ENCODE assay signal across 21 cellular contexts in genomic region chr16:69145658-69146057, GRCh38. TPM values are rescaled to one million over a fixed set of nuclear protein-coding genes. Genes with fewer than 3 reads are reported as not detected.
DNase-seq lines count a peak whose midpoint lies in the region; ATAC-seq and TF ChIP-seq lines count a peak whose summit lies in the region.
"Had no signal": no experiment of that assay in that cellular context is flagged by ENCODE, and none has a peak within 500 bp of the region (broad histone marks: within the 10 kb centered on the region; RNA-seq: fewer than 3 reads in every experiment).

No MANE protein-coding gene starts in this region.

- no peaks in the 10 kb centered on the region for H3K4me1 Mint-ChIP-seq in activated CD8-positive, alpha-beta T cell treated with anti-CD3 and anti-CD28 coated beads, Interleukin-2, amount 10 ng/mL, durations not matched to agents 7 days and 5 days (ENCODE audit: low read depth)

- intact Hi-C loops in IMR-90 (cut with micrococcal nuclease) (no loop called here), esophagus muscularis mucosa (cut with DNase I) (no loop called here)

- H2AK9ac ChIP-seq in IMR-90 (replicated peaks; ENCODE audit: low read depth, low read length, poor library complexity) = no peak overlapping the region

- H3K27ac Mint-ChIP-seq in activated CD8-positive, alpha-beta T cell treated with anti-CD3 and anti-CD28 coated beads, Interleukin-2, amount 10 ng/mL, durations not matched to agents 7 days and 5 days = no peak overlapping the region

- H3K27me3 Mint-ChIP-seq in activated CD8-positive, alpha-beta T cell treated with anti-CD3 and anti-CD28 coated beads, Interleukin-2, amount 10 ng/mL, durations not matched to agents 7 days and 5 days (ENCODE audit: low read depth) = no peaks in the 10 kb centered on the region

- H2BK120ac ChIP-seq in IMR-90 (ENCODE audit: low read depth, low read length) = no peak overlapping the region

- H3K4me2 ChIP-seq in IMR-90 (ENCODE audit: low read depth, low read length) = no peak overlapping the region
- H3K4me2 ChIP-seq: BLaER1 had no signal

- TF ChIP-seq POLR2A in IMR-90 (IDR thresholded peaks at IDR 0.05; ENCODE audit: low read depth, low read length) (no peak), esophagus muscularis mucosa (IDR thresholded peaks at IDR 0.05; ENCODE audit: low read depth) (no peak)

- H2BK20ac ChIP-seq in IMR-90 (ENCODE audit: low read depth, low read length) = no peak overlapping the region

- H4K8ac ChIP-seq in IMR-90 (ENCODE audit: low read depth in 2 of 2, low read length in 2 of 2) = no peak overlapping the region

- H3K4me3 ChIP-seq in IMR-90 (ENCODE audit: insufficient read depth, low read depth, low read length) (no peak overlapping the region), subcutaneous abdominal adipose tissue (ENCODE audit: low read depth in 1 of 5, low read length in 5 of 5) (no peak overlapping the region), esophagus muscularis mucosa (no peak overlapping the region)
- H3K4me3 ChIP-seq: BLaER1, GM12878, mucosa of descending colon, vagina had no signal

- H3K4ac ChIP-seq in IMR-90 (ENCODE audit: low read depth, low read length) = no peak overlapping the region

- peak; percentile 17 for DNase-seq in IMR-90
- DNase-seq in amniotic epithelial cell (ENCODE audit: low read depth) = peak; percentile 92
- DNase-seq in iris pigment epithelial cell (ENCODE audit: low read depth) = peak; percentile 61
- DNase-seq in esophagus muscularis mucosa (ENCODE audit: extremely low spot score) = no peak
- no peak for DNase-seq in activated CD8-positive, alpha-beta T cell treated with anti-CD3 and anti-CD28 coated beads, Interleukin-2, amount 10 ng/mL, durations not matched to agents 7 days and 5 days
- DNase-seq: central memory CD4-positive, alpha-beta T cell; effector memory CD4-positive, alpha-beta T cell; GF-D8; HCEC 1CT; KBM-7; mucosa of descending colon; NCI-H526; retina; SIG-M5; stimulated activated naive CD8-positive, alpha-beta T cell treated with anti-CD3 and anti-CD28 coated beads, Interleukin-15, Interleukin-2, amounts not matched to agents 100 U/mL and 50 U/mL, for 24 hours; T-helper 1 cell had no signal

- no peaks in the 10 kb centered on the region for H3K9me3 Mint-ChIP-seq in activated CD8-positive, alpha-beta T cell treated with anti-CD3 and anti-CD28 coated beads, Interleukin-2, amount 10 ng/mL, durations not matched to agents 7 days and 5 days (ENCODE audit: insufficient read depth)

- no peak overlapping the region for H3K23ac ChIP-seq in IMR-90 (ENCODE audit: low read depth, low read length)

- H3K27ac ChIP-seq in IMR-90 (ENCODE audit: insufficient read depth, low read length) (peak overlapping the region; percentile 75; the same call in 1 of the 2 replicates), subcutaneous abdominal adipose tissue (ENCODE audit: low read depth, low read length) (peak overlapping the region; percentile 84), esophagus muscularis mucosa (replicated peaks in 1 of 4) (no peak overlapping the region)
- H3K27ac ChIP-seq: BLaER1, vagina had no signal

- H4K20me1 ChIP-seq in IMR-90 (ENCODE audit: insufficient read depth, low read length) = peaks cover 5% of the 10 kb centered on the region; the same call in 1 of the 2 replicates

- H3K9me1 ChIP-seq in IMR-90 (ENCODE audit: insufficient read depth, low read length) = no peaks in the 10 kb centered on the region

- in situ Hi-C loops in IMR-90 (cut with MboI; ENCODE audit: low sequenced_read_pairs) = no loop called here

- H3K4me1 ChIP-seq in IMR-90 (ENCODE audit: control insufficient read depth, insufficient read depth, low read length) (peaks cover 2% of the 10 kb centered on the region; the same call in 1 of the 2 replicates), subcutaneous abdominal adipose tissue (ENCODE audit: control insufficient read depth in 5 of 5, insufficient read depth in 5 of 5, low read length in 5 of 5) (peaks cover 0 to 23% (median 14%) of the 10 kb centered on the region in 5 donors), esophagus muscularis mucosa (no peaks in the 10 kb centered on the region)
- H3K4me1 ChIP-seq: BLaER1, vagina had no signal

- CTCF ChIA-PET in IMR-90 (lab: Yijun Ruan, JAX) = no interaction called here
- CTCF ChIA-PET in activated CD8-positive, alpha-beta T cell treated with anti-CD3 and anti-CD28 coated beads, Interleukin-2, amount 10 ng/mL, durations not matched to agents 7 days and 5 days (lab: Charles Lee) = interaction anchor here (1.0 kb wide), 1 partner anchor 140 kb away, joined by 3 read pairs; no protein-coding TSS in a partner anchor

- no peak overlapping the region for H4K5ac ChIP-seq in IMR-90 (ENCODE audit: low read depth, low read length)

- POLR2A ChIA-PET in IMR-90 (lab: Charles Lee; ENCODE audit: unreplicated experiment) = no interaction called here
- POLR2A ChIA-PET in activated CD8-positive, alpha-beta T cell treated with anti-CD3 and anti-CD28 coated beads, Interleukin-2, amount 10 ng/mL, durations not matched to agents 7 days and 5 days (lab: Charles Lee) = interaction anchor here (1.3 kb wide), 1 partner anchor 13 kb away, joined by 6 read pairs; the partner anchor contains the start of genes CHTF8 and UTP4

- no peak overlapping the region for H4K91ac ChIP-seq in IMR-90 (ENCODE audit: insufficient read depth, low read depth, low read length)

- H3K36me3 ChIP-seq in IMR-90 (ENCODE audit: control insufficient read depth, insufficient read depth, low read length) = peaks cover 35% of the 10 kb centered on the region
- H3K36me3 ChIP-seq in subcutaneous abdominal adipose tissue (ENCODE audit: control insufficient read depth in 5 of 5, insufficient read depth in 5 of 5, low read length in 5 of 5) = peaks cover 5 to 44% (median 31%) of the 10 kb centered on the region in 5 donors
- H3K36me3 ChIP-seq in esophagus muscularis mucosa = peaks cover 41 to 90% (median 75%) of the 10 kb centered on the region in 4 donors

- TF ChIP-seq CTCF in IMR-90 (conservative IDR thresholded peaks at IDR 0.05; ENCODE audit: low read depth, low read length) = no peak
- TF ChIP-seq CTCF in esophagus muscularis mucosa (IDR thresholded peaks at IDR 0.05) = no peak

- dilution Hi-C loops in IMR-90 (cut with HindIII; ENCODE audit: low sequenced_read_pairs, unreplicated experiment) = no loop called here

- H3K36me3 Mint-ChIP-seq in activated CD8-positive, alpha-beta T cell treated with anti-CD3 and anti-CD28 coated beads, Interleukin-2, amount 10 ng/mL, durations not matched to agents 7 days and 5 days (ENCODE audit: low read depth) = peaks cover 49% of the 10 kb centered on the region

- no peak overlapping the region for H3K56ac ChIP-seq in IMR-90 (ENCODE audit: extremely low read depth, insufficient read depth, low read length)

- H3K4me3 Mint-ChIP-seq in activated CD8-positive, alpha-beta T cell treated with anti-CD3 and anti-CD28 coated beads, Interleukin-2, amount 10 ng/mL, durations not matched to agents 7 days and 5 days = no peak overlapping the region

- H2BK5ac ChIP-seq in IMR-90 (ENCODE audit: low read depth, low read length, poor library complexity, severe bottlenecking) = no peak overlapping the region

- H3K79me1 ChIP-seq in IMR-90 (ENCODE audit: low read depth in 1 of 2, low read length in 2 of 2) = peaks cover 11 to 13% of the 10 kb centered on the region in 2 experiments

- no TSS peak for BruUV-seq in IMR-90 (replicated peaks; lab: Mats Ljungman, UMichigan)

- H3K9me3 ChIP-seq in IMR-90 (ENCODE audit: control insufficient read depth, insufficient read depth, low read length) (no peaks in the 10 kb centered on the region), subcutaneous abdominal adipose tissue (ENCODE audit: control insufficient read depth in 5 of 5, low read length in 5 of 5) (no peaks in the 10 kb centered on the region), esophagus muscularis mucosa (no peaks in the 10 kb centered on the region)
- H3K9me3 ChIP-seq: BLaER1, mucosa of descending colon, vagina had no signal

- no peak overlapping the region for H2BK15ac ChIP-seq in IMR-90 (ENCODE audit: low read depth, low read length)

- no peaks in the 10 kb centered on the region for H3K27me3 ChIP-seq in IMR-90 (ENCODE audit: control insufficient read depth, insufficient read depth, low read length)
- H3K27me3 ChIP-seq in subcutaneous abdominal adipose tissue (ENCODE audit: control insufficient read depth in 5 of 5, insufficient read depth in 4 of 5, low read length in 5 of 5) = no peaks in the 10 kb centered on the region
- no peaks in the 10 kb centered on the region for H3K27me3 ChIP-seq in esophagus muscularis mucosa
- H3K27me3 ChIP-seq: BLaER1, vagina had no signal

- TF ChIP-seq RAD21 in IMR-90 (IDR thresholded peaks at IDR 0.05; ENCODE audit: low read length) = no peak

- WGBS in IMR-90 (ENCODE audit: extremely low coverage in 2 of 2, insufficient read length in 1 of 2), 2 experiments = 83% methylated on average over 1 of the region's 4 CpGs; no CpG with 5 or more reads in 1 of the 2 experiments
- 84% methylated on average over 4 of the region's 4 CpGs for WGBS in esophagus muscularis mucosa

- H3K9ac ChIP-seq in IMR-90 (ENCODE audit: low read depth, low read length) = no peak overlapping the region
- H3K9ac ChIP-seq in subcutaneous abdominal adipose tissue (ENCODE audit: low read length in 5 of 5) = peak overlapping the region in 1 of 5 donors; percentile 55
- H3K9ac ChIP-seq: BLaER1 had no signal

- no peak overlapping the region for H2AFZ ChIP-seq in IMR-90 (replicated peaks; ENCODE audit: low read length, poor library complexity)

- ATAC-seq in IMR-90 (ENCODE audit: low read depth) (peak; percentile 42), HG02840 (IDR thresholded peaks at IDR 0.05; ENCODE audit: low FRiP score, unreplicated experiment) (no peak)
- ATAC-seq in activated CD8-positive, alpha-beta T cell treated with anti-CD3 and anti-CD28 coated beads, Interleukin-2, amount 10 ng/mL, durations not matched to agents 7 days and 5 days = no peak
- ATAC-seq: GM12878; mucosa of descending colon; stimulated activated naive CD8-positive, alpha-beta T cell treated with anti-CD3 and anti-CD28 coated beads, Interleukin-15, Interleukin-2, amounts not matched to agents 100 U/mL and 50 U/mL, for 24 hours had no signal

- TF ChIP-seq EP300 in esophagus muscularis mucosa (IDR thresholded peaks at IDR 0.05) = no peak

- no peak overlapping the region for H3K14ac ChIP-seq in IMR-90 (replicated peaks; ENCODE audit: low read depth, low read length)

- no peak overlapping the region for H3K18ac ChIP-seq in IMR-90 (ENCODE audit: low read depth, low read length)

- no peak overlapping the region for H2AK5ac ChIP-seq in IMR-90 (ENCODE audit: low read depth, low read length)

RNA-seq across cellular contexts. Expression of gene UTP4, which starts 13.2 kb away (rescaled TPM):
- total RNA-seq in IMR-90 (2012; rRNA removed) (30.0 and 32.1 TPM in 2 replicates), esophagus muscularis mucosa (10 to 100 TPM; 23.3 to 32.6 (median 24.0) TPM)
- 60.3 and 61.8 TPM in 2 replicates for polyA plus RNA-seq in IMR-90 (2012; rRNA removed)
- 24.3 and 27.2 TPM in 2 replicates for polyA plus RNA-seq in IMR-90 (2012; cell fraction: cytosol; rRNA removed)
- polyA plus RNA-seq in IMR-90 (2012; cell fraction: nucleus; rRNA removed; ENCODE audit: low replicate concordance) = 43.2 and 50.8 TPM in 2 replicates
- total RNA-seq in activated CD8-positive, alpha-beta T cell treated with anti-CD3 and anti-CD28 coated beads, Interleukin-2, amount 10 ng/mL, durations not matched to agents 7 days and 5 days = 10 to 100 TPM; 56.3 to 59.7 TPM

RNA-seq across cellular contexts. Expression of gene CHTF8, which starts 13.3 kb away (rescaled TPM):
- 40.8 and 47.1 TPM in 2 replicates for total RNA-seq in IMR-90 (2012; rRNA removed)
- polyA plus RNA-seq in IMR-90 (2012; rRNA removed) = 95.6 and 122 TPM in 2 replicates
- 40.0 and 73.4 TPM in 2 replicates for polyA plus RNA-seq in IMR-90 (2012; cell fraction: cytosol; rRNA removed)
- polyA plus RNA-seq in IMR-90 (2012; cell fraction: nucleus; rRNA removed; ENCODE audit: low replicate concordance) = 40.8 and 52.9 TPM in 2 replicates
- total RNA-seq in esophagus muscularis mucosa = 10 to 100 TPM; 59.8 to 94.4 (median 69.4) TPM
- total RNA-seq in activated CD8-positive, alpha-beta T cell treated with anti-CD3 and anti-CD28 coated beads, Interleukin-2, amount 10 ng/mL, durations not matched to agents 7 days and 5 days = 100 to 1,000 TPM; 132 to 143 TPM

RNA-seq across cellular contexts. Expression of gene HAS3, which starts 40.2 kb away (rescaled TPM):
- total RNA-seq in IMR-90 (2012; rRNA removed) = 0.28 and 0.36 TPM in 2 replicates
- polyA plus RNA-seq in IMR-90 (2012; rRNA removed) = 0.73 and 0.97 TPM in 2 replicates
- polyA plus RNA-seq in IMR-90 (2012; cell fraction: cytosol; rRNA removed) = 0.37 and 0.90 TPM in 2 replicates
- polyA plus RNA-seq in IMR-90 (2012; cell fraction: nucleus; rRNA removed; ENCODE audit: low replicate concordance) = 2.4 and 3.3 TPM in 2 replicates
- 1 to 10 TPM in 1 of 4 donors, under 1 TPM in 3; 0.13 to 1.3 (median 0.49) TPM for total RNA-seq in esophagus muscularis mucosa
- total RNA-seq in activated CD8-positive, alpha-beta T cell treated with anti-CD3 and anti-CD28 coated beads, Interleukin-2, amount 10 ng/mL, durations not matched to agents 7 days and 5 days = under 1 TPM; 0.44 to 0.47 TPM

RNA-seq across cellular contexts. Expression of gene SNTB2, which starts 41.3 kb away (rescaled TPM):
- total RNA-seq in IMR-90 (2012; rRNA removed) (47.5 and 58.0 TPM in 2 replicates), esophagus muscularis mucosa (10 to 100 TPM; 36.1 to 73.4 (median 54.8) TPM)
- polyA plus RNA-seq in IMR-90 (2012; rRNA removed) = 23.5 and 24.8 TPM in 2 replicates
- 7.3 and 30.5 TPM in 2 replicates for polyA plus RNA-seq in IMR-90 (2012; cell fraction: cytosol; rRNA removed)
- 43.5 and 44.6 TPM in 2 replicates for polyA plus RNA-seq in IMR-90 (2012; cell fraction: nucleus; rRNA removed; ENCODE audit: low replicate concordance)
- total RNA-seq in activated CD8-positive, alpha-beta T cell treated with anti-CD3 and anti-CD28 coated beads, Interleukin-2, amount 10 ng/mL, durations not matched to agents 7 days and 5 days = 10 to 100 TPM; 24.3 to 25.5 TPM

Comparison
In these comparisons a context has a peak if more than half of its experiments do, and no peak if none do; other contexts are left out.
1. DNase-seq: peak in IMR-90 (single experiment), amniotic epithelial cell (single experiment) and iris pigment epithelial cell (single experiment); none in esophagus muscularis mucosa (single experiment) and activated CD8-positive, alpha-beta T cell treated with anti-CD3 and anti-CD28 coated beads, Interleukin-2, amount 10 ng/mL, durations not matched to agents 7 days and 5 days (single experiment).
2. H3K27ac ChIP-seq: peak in IMR-90 (single experiment) and subcutaneous abdominal adipose tissue (single experiment); none in esophagus muscularis mucosa (0 of 4).